In genomic region chr12:116257213-116257612, GRCh38 we compare ENCODE assay signal across 10 cellular contexts. TPM values are rescaled to one million over a fixed set of nuclear protein-coding genes. Genes with fewer than 3 reads are reported as not detected.
DNase-seq lines count a peak whose midpoint lies in the region; ATAC-seq and TF ChIP-seq lines count a peak whose summit lies in the region.
"Had no signal": no experiment of that assay in that cellular context is flagged by ENCODE, and none has a peak within 500 bp of the region (broad histone marks: within the 10 kb centered on the region; RNA-seq: fewer than 3 reads in every experiment).

No MANE protein-coding gene starts in this region.

- peaks cover 54% of the 10 kb centered on the region for H4K20me1 ChIP-seq in GM23248 (ENCODE audit: insufficient read depth)

- in situ Hi-C loops in GM23248 (cut with MboI) = no loop called here

- peaks cover 100% of the 10 kb centered on the region for H3K79me2 ChIP-seq in GM23248 (ENCODE audit: insufficient read depth)

- H3K4me1 ChIP-seq in GM23248 (ENCODE audit: insufficient read depth) = peaks cover 25% of the 10 kb centered on the region
- peaks cover 0 to 64% (median 31%) of the 10 kb centered on the region in 12 donors for H3K4me1 ChIP-seq in heart left ventricle
- peaks cover 18% of the 10 kb centered on the region for H3K4me1 ChIP-seq in BE2C

- H3K36me3 ChIP-seq in GM23248 (ENCODE audit: low read depth) = no peaks in the 10 kb centered on the region
- no peaks in the 10 kb centered on the region for H3K36me3 ChIP-seq in heart left ventricle
- no peaks in the 10 kb centered on the region for H3K36me3 ChIP-seq in BE2C
- H3K36me3 ChIP-seq: brain microvascular endothelial cell had no signal

- no peak overlapping the region for H3K4me2 ChIP-seq in GM23248 (ENCODE audit: unreplicated experiment)

- H2AFZ ChIP-seq in GM23248 = no peak overlapping the region

- H3K27ac ChIP-seq in GM23248 (no peak overlapping the region), heart left ventricle (peak overlapping the region in 1 of 12 donors; percentile 32)
- H3K27ac ChIP-seq: brain microvascular endothelial cell had no signal

- ATAC-seq in heart left ventricle (peak; percentile 50 to 79 (median 64)), GM18861 (IDR thresholded peaks at IDR 0.05; ENCODE audit: unreplicated experiment) (no peak)

- H3K9me3 ChIP-seq in GM23248 (ENCODE audit: low read depth) (no peaks in the 10 kb centered on the region), heart left ventricle (peaks cover 0 to 2% (median 0%) of the 10 kb centered on the region in 12 donors), BE2C (no peaks in the 10 kb centered on the region)

- peak; percentile 34 for DNase-seq in GM23248
- DNase-seq in SK-N-DZ (ENCODE audit: low spot score) = peak; percentile 34
- no peak for DNase-seq in heart left ventricle
- peak; percentile 49 for DNase-seq in renal cortical epithelial cell (ENCODE audit: low read depth)
- DNase-seq in activated CD4-positive, alpha-beta T cell treated with anti-CD3 and anti-CD28 coated beads for 48 hours = no peak
- no peak for DNase-seq in BE2C
- no peak for DNase-seq in mucosa of gallbladder (ENCODE audit: low spot score)
- DNase-seq: activated CD4-positive, alpha-beta T cell treated with anti-CD3 and anti-CD28 coated beads, Interleukin-2, amount 10 ng/mL, durations not matched to agents 7 days and 5 days; brain microvascular endothelial cell had no signal

- no peak for TF ChIP-seq CTCF in heart left ventricle (IDR thresholded peaks at IDR 0.05)
- TF ChIP-seq CTCF in BE2C (IDR thresholded peaks at IDR 0.05; ENCODE audit: low read depth, low read length) = no peak

- H3K9me2 ChIP-seq in GM23248 (ENCODE audit: insufficient read depth) = no peaks in the 10 kb centered on the region

- H3K9ac ChIP-seq in GM23248 = no peak overlapping the region

- intact Hi-C loops in heart left ventricle (cut with DNase I) = no loop called here

- no peak for TF ChIP-seq POLR2A in heart left ventricle (IDR thresholded peaks at IDR 0.05)

- 46 to 52% methylated on average over 3 of the region's 3 CpGs for WGBS in GM23248 (ENCODE audit: low coverage in 1 of 2, low lambda C conversion rate in 2 of 2, missing lambda C conversion rate in 2 of 2), 2 experiments
- 22 to 37% (median 25%) methylated on average over 3 of the region's 3 CpGs for WGBS in heart left ventricle, 4 donors

- H3K27me3 ChIP-seq in GM23248 (replicated peaks; ENCODE audit: insufficient read depth) (no peaks in the 10 kb centered on the region), heart left ventricle (no peaks in the 10 kb centered on the region), BE2C (no peaks in the 10 kb centered on the region)
- H3K27me3 ChIP-seq: brain microvascular endothelial cell had no signal

- H3F3A ChIP-seq in GM23248 (ENCODE audit: insufficient read depth) = peaks cover 13% of the 10 kb centered on the region; the same call in 1 of the 2 replicates

- H3K4me3 ChIP-seq in GM23248 (no peak overlapping the region), heart left ventricle (no peak overlapping the region), BE2C (ENCODE audit: low read depth, low read length) (no peak overlapping the region)

RNA-seq across cellular contexts. Expression of gene MED13L, which starts 20.3 kb away (rescaled TPM):
- total RNA-seq in GM23248 (2014; rRNA removed; shearing (Covaris generic)) = 88.7 and 187 TPM in 2 replicates
- polyA plus RNA-seq in GM23248 (2016; fragmentation: Nextera tagmentation; extraction: Ambion mirVana) (9.5 and 11.7 TPM in 2 replicates), heart left ventricle (10 to 100 TPM; 12.2 to 20.1 TPM)
- polyA plus RNA-seq in SK-N-DZ (2014; cell fraction: cytosol; rRNA removed) = 15.1 and 23.1 TPM in 2 replicates
- 12.0 and 24.7 TPM in 2 replicates for polyA plus RNA-seq in SK-N-DZ (2014; cell fraction: nucleus; rRNA removed)
- total RNA-seq in heart left ventricle (10 to 100 TPM; 48.6 to 84.1 (median 68.7) TPM), renal cortical epithelial cell (97.1 and 155 TPM in 2 replicates), mucosa of gallbladder (117 TPM)
- polyA plus RNA-seq in BE2C (2012; ENCODE audit: insufficient read depth, insufficient read length, low read depth) = 35.0 TPM

Comparison
In these comparisons a context has a peak if more than half of its experiments do, and no peak if none do; other contexts are left out.
1. DNase-seq: peak in GM23248 (single experiment), SK-N-DZ (single experiment) and renal cortical epithelial cell (single experiment); none in heart left ventricle (0 of 5), activated CD4-positive, alpha-beta T cell treated with anti-CD3 and anti-CD28 coated beads for 48 hours (single experiment), BE2C (single experiment) and mucosa of gallbladder (single experiment).